In genomic region chr14:69844171-69844570, GRCh38 we compare ENCODE assay signal across 1 cellular context.
TF ChIP-seq lines count a peak whose summit lies in the region.

No MANE protein-coding gene starts in this region.

TF ChIP-seq in HepG2, 621 proteins besides CTCF, POLR2A, EP300 and RAD21:
- TF ChIP-seq ZNF713 (CRISPR knock-in tag; IDR thresholded peaks at IDR 0.05) = no peak
- no peak for TF ChIP-seq ZNF773 (CRISPR knock-in tag; IDR thresholded peaks at IDR 0.05; ENCODE audit: borderline replicate concordance)
- TF ChIP-seq ZSCAN22 (CRISPR knock-in tag; IDR thresholded peaks at IDR 0.05) = no peak
- no peak for TF ChIP-seq KLF12 (CRISPR knock-in tag; IDR thresholded peaks at IDR 0.05; ENCODE audit: borderline replicate concordance)
- TF ChIP-seq MAF1 (CRISPR knock-in tag; IDR thresholded peaks at IDR 0.05; ENCODE audit: borderline replicate concordance) = no peak
- no peak for TF ChIP-seq ZNF446 (CRISPR knock-in tag; IDR thresholded peaks at IDR 0.05)
- no peak for TF ChIP-seq MNT (IDR thresholded peaks at IDR 0.05)
- peak; percentile 72 for TF ChIP-seq ZNF263 (CRISPR knock-in tag; IDR thresholded peaks at IDR 0.05)
- no peak for TF ChIP-seq TRIM24 (CRISPR knock-in tag; IDR thresholded peaks at IDR 0.05)
TF ChIP-seq in HepG2: peak in this region for 1.
